Comparison of ENCODE assay signal across 23 cellular contexts in the genomic region with DNA sequence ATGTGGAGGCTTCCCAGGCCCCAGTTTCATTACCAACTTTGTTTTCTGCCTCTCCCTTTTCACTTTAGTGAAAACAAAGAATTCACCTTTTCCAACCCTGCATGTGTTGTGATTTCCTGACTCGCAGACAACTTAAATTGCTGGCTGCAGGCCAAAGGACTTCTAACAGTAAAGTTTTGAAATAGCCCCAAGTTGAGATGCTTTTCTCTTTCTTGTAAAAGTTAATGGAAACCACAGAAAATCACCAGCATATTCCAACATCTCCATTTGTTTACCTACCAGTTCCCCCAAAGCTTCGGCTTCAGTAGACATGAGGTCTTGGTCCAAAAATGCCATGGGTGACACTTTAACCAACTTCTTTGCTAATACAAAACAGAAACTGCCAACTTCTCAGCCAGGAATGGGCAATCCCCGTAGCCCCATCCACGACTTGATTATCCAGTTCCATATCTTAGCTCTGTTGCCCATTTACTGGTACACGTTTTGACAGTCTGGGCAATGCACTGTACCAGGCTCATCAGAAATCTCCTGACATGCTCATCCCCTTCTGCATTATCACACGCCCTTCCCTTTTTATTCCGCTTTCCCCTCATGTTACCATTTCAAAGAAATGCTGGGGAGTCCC.
DNase-seq lines count a peak whose midpoint lies in the region; ATAC-seq and TF ChIP-seq lines count a peak whose summit lies in the region.
"Had no signal": no experiment of that assay in that cellular context is flagged by ENCODE, and none has a peak within 500 bp of the region (broad histone marks: within the 10 kb centered on the region; RNA-seq: fewer than 3 reads in every experiment).

No MANE protein-coding gene starts in this region.

- in situ Hi-C loops in astrocyte of the spinal cord (cut with HindIII; ENCODE audit: low sequenced_read_pairs): no loop called here

- H2BK15ac ChIP-seq in H9 (ENCODE audit: low read depth, low read length): no peak overlapping the region

- H4K20me1 ChIP-seq in H9 (ENCODE audit: control insufficient read depth, insufficient read depth, insufficient read length): no peaks in the 10 kb centered on the region

- DNase-seq in H9 (no peak), astrocyte of the spinal cord (ENCODE audit: low read depth, low spot score) (peak; percentile 42), glomerular endothelial cell (ENCODE audit: extremely low read depth, low read depth, low spot score) (peak; percentile 3), osteocyte (ENCODE audit: extremely low spot score, unreplicated experiment) (no peak), hippocampal formation (lab: John Stamatoyannopoulos, UW) (no peak), OCI-M2 (lab: John Stamatoyannopoulos, UW; ENCODE audit: unreplicated experiment) (no peak), NCI-H526 (lab: John Stamatoyannopoulos, UW) (no peak)
- DNase-seq: activated B cell treated with CpG ODN at 0.5 μM for 24 hours; activated CD8-positive, alpha-beta T cell treated with anti-CD3 and anti-CD28 coated beads for 36 hours; activated naive CD4-positive, alpha-beta T cell treated with anti-CD3 and anti-CD28 coated beads for 36 hours; activated T-cell treated with anti-CD3 and anti-CD28 coated beads, Interleukin-2, amount 50 U/mL, for 1 hour; anterior cingulate cortex; DMS79 treated with DMSO at 0.1 percent for 48 hours; gastrocnemius medialis; left ventricle myocardium superior; NCI-H1105 treated with DMSO at 0.1 percent for 48 hours; NCI-H774; OCI-M1; SHP77 treated with DMSO at 0.1 percent for 48 hours; stimulated activated CD4-positive, alpha-beta T cell treated with anti-CD3 and anti-CD28 coated beads, Interleukin-1b, Interleukin-23, amount 100 ng/mL, for 48 hours; stimulated activated naive CD4-positive, alpha-beta T cell; tibial artery had no signal

- peaks cover 7% of the 10 kb centered on the region; the same call in 1 of the 2 replicates for H3K4me1 ChIP-seq in H9 (ENCODE audit: insufficient read depth, low read length)
- H3K4me1 ChIP-seq: gastrocnemius medialis, tibial artery had no signal

- no peak for ATAC-seq in HG03520 (IDR thresholded peaks at IDR 0.05; ENCODE audit: unreplicated experiment)
- ATAC-seq: activated CD8-positive, alpha-beta T cell treated with anti-CD3 and anti-CD28 coated beads for 36 hours; gastrocnemius medialis; left ventricle myocardium superior had no signal

- H2BK120ac ChIP-seq in H9 (ENCODE audit: low read depth, low read length, poor library complexity, severe bottlenecking): peak overlapping the region; percentile 81

- H2BK12ac ChIP-seq in H9 (ENCODE audit: insufficient read length, low read depth, low read length): no peak overlapping the region

- peaks cover 7 to 15% (median 7%) of the 10 kb centered on the region in 3 experiments for H3K36me3 Mint-ChIP-seq in H9 (ENCODE audit: insufficient read depth in 1 of 3, low read depth in 3 of 3)
- H3K36me3 Mint-ChIP-seq in osteocyte (ENCODE audit: unreplicated experiment): no peaks in the 10 kb centered on the region

- H3K4me1 Mint-ChIP-seq in H9 (peaks cover 23 to 25% of the 10 kb centered on the region in 2 experiments), osteocyte (ENCODE audit: unreplicated experiment) (peaks cover 16% of the 10 kb centered on the region)
- H3K4me1 Mint-ChIP-seq: activated B cell treated with CpG ODN at 0.5 μM for 24 hours had no signal

- no peak overlapping the region for H3K4me3 ChIP-seq in astrocyte of the spinal cord (ENCODE audit: low read depth, low read length)
- H3K4me3 ChIP-seq: gastrocnemius medialis, tibial artery had no signal

- no peak overlapping the region for H4K8ac ChIP-seq in H9 (replicated peaks; ENCODE audit: insufficient read length, low read depth, low read length)

- no peak overlapping the region for H3K4ac ChIP-seq in H9 (ENCODE audit: low read depth, low read length)

- H2BK5ac ChIP-seq in H9 (ENCODE audit: insufficient read length, low read length): no peak overlapping the region

- H3K79me2 ChIP-seq in H9 (ENCODE audit: insufficient read depth, low read length): no peaks in the 10 kb centered on the region

- H3T11ph ChIP-seq in H9 (ENCODE audit: low read length): no peak overlapping the region

- H3K27ac Mint-ChIP-seq in H9 (peak overlapping the region in 2 of 3 experiments; percentile 59 to 90; a peak in 4 of 7 replicates), osteocyte (ENCODE audit: unreplicated experiment) (peak overlapping the region; percentile 15)
- H3K27ac Mint-ChIP-seq: activated B cell treated with CpG ODN at 0.5 μM for 24 hours; activated CD8-positive, alpha-beta T cell treated with anti-CD3 and anti-CD28 coated beads for 36 hours; activated naive CD4-positive, alpha-beta T cell treated with anti-CD3 and anti-CD28 coated beads for 36 hours had no signal

- H3K9ac ChIP-seq in H9 (ENCODE audit: extremely low read depth, insufficient read length, low read length): no peak overlapping the region

- no CpG with 5 or more reads among the region's 7 CpGs for WGBS in H9 (ENCODE audit: extremely low coverage, insufficient read length, low lambda C conversion rate)

- peaks cover 6% of the 10 kb centered on the region in 2 experiments for H3K9me3 Mint-ChIP-seq in H9
- no peaks in the 10 kb centered on the region for H3K9me3 Mint-ChIP-seq in osteocyte (ENCODE audit: unreplicated experiment)
- H3K9me3 Mint-ChIP-seq: activated B cell treated with CpG ODN at 0.5 μM for 24 hours; activated CD8-positive, alpha-beta T cell treated with anti-CD3 and anti-CD28 coated beads for 36 hours; activated naive CD4-positive, alpha-beta T cell treated with anti-CD3 and anti-CD28 coated beads for 36 hours had no signal

- H3K27me3 ChIP-seq in H9 (ENCODE audit: insufficient read depth, low read length): no peaks in the 10 kb centered on the region
- H3K27me3 ChIP-seq: gastrocnemius medialis, tibial artery had no signal

- H3K14ac ChIP-seq in H9 (ENCODE audit: insufficient read depth, low read length): no peak overlapping the region

- H3K23ac ChIP-seq in H9 (ENCODE audit: insufficient read length, low read depth, low read length): no peak overlapping the region

- H3K27me3 Mint-ChIP-seq in H9 (ENCODE audit: low read depth): no peaks in the 10 kb centered on the region
- H3K27me3 Mint-ChIP-seq in osteocyte (ENCODE audit: unreplicated experiment): no peaks in the 10 kb centered on the region
- H3K27me3 Mint-ChIP-seq: activated B cell treated with CpG ODN at 0.5 μM for 24 hours; activated CD8-positive, alpha-beta T cell treated with anti-CD3 and anti-CD28 coated beads for 36 hours had no signal

- no peaks in the 10 kb centered on the region for H3K79me1 ChIP-seq in H9 (ENCODE audit: insufficient read depth, low read depth, low read length, poor library complexity, severe bottlenecking)

- H3K4me3 Mint-ChIP-seq in H9: no peak overlapping the region
- no peak overlapping the region for H3K4me3 Mint-ChIP-seq in osteocyte (ENCODE audit: unreplicated experiment)
- H3K4me3 Mint-ChIP-seq: activated B cell treated with CpG ODN at 0.5 μM for 24 hours; activated CD8-positive, alpha-beta T cell treated with anti-CD3 and anti-CD28 coated beads for 36 hours; activated naive CD4-positive, alpha-beta T cell treated with anti-CD3 and anti-CD28 coated beads for 36 hours had no signal

- H3K9me3 ChIP-seq in H9 (ENCODE audit: control insufficient read depth, low read depth, low read length): no peaks in the 10 kb centered on the region
- H3K9me3 ChIP-seq: gastrocnemius medialis, tibial artery had no signal

- no peak overlapping the region for H2BK20ac ChIP-seq in H9 (ENCODE audit: low read depth, low read length, poor library complexity, severe bottlenecking)

- H4K5ac ChIP-seq in H9 (ENCODE audit: insufficient read length, low read depth, low read length): no peak overlapping the region

- no peak overlapping the region for H3K56ac ChIP-seq in H9 (ENCODE audit: insufficient read length, low read depth, low read length)

- no peak overlapping the region for H2AFZ ChIP-seq in H9 (ENCODE audit: low read length)

- no peak for TF ChIP-seq CTCF in H9 (conservative IDR thresholded peaks at IDR 0.05)
- no peak for TF ChIP-seq CTCF in astrocyte of the spinal cord (IDR thresholded peaks at IDR 0.05; ENCODE audit: low read depth, low read length)
- TF ChIP-seq CTCF in osteocyte (IDR thresholded peaks at IDR 0.05): no peak

- H4K91ac ChIP-seq in H9 (ENCODE audit: insufficient read length, low read depth, low read length): no peak overlapping the region

- no peak overlapping the region for H3K18ac ChIP-seq in H9 (ENCODE audit: insufficient read length, low read depth, low read length)

- no peaks in the 10 kb centered on the region for H3K23me2 ChIP-seq in H9 (ENCODE audit: insufficient read length, low read depth, low read length, poor library complexity, severe bottlenecking)

- H3K4me2 ChIP-seq in H9 (ENCODE audit: insufficient read depth, insufficient read length, low read length): no peak overlapping the region

- H2AK5ac ChIP-seq in H9 (ENCODE audit: insufficient read length, low read length): no peak overlapping the region

- H3K27ac ChIP-seq in H9 (ENCODE audit: insufficient read length, low read depth, low read length): no peak overlapping the region
- H3K27ac ChIP-seq: gastrocnemius medialis, tibial artery had no signal

Comparison
In these comparisons a context has a peak if more than half of its experiments do, and no peak if none do; other contexts are left out.
1. DNase-seq: peak in astrocyte of the spinal cord (single experiment) and glomerular endothelial cell (single experiment); none in H9 (single experiment), osteocyte (single experiment), hippocampal formation (0 of 2), OCI-M2 (single experiment) and NCI-H526 (0 of 2).